11 cellular contexts compared by ENCODE assay signal in genomic region chr22:37559521-37559900, GRCh38. TPM values are rescaled to one million over a fixed set of nuclear protein-coding genes. Genes with fewer than 3 reads are reported as not detected.
DNase-seq lines count a peak whose midpoint lies in the region; ATAC-seq and TF ChIP-seq lines count a peak whose summit lies in the region.
"Had no signal": no experiment of that assay in that cellular context is flagged by ENCODE, and none has a peak within 500 bp of the region (broad histone marks: within the 10 kb centered on the region; RNA-seq: fewer than 3 reads in every experiment).

No MANE protein-coding gene starts in this region.

- ATAC-seq in right lobe of liver: no peak
- no peak for ATAC-seq in stimulated activated effector memory CD8-positive, alpha-beta T cell treated with anti-CD3 and anti-CD28 coated beads, Interleukin-12 subunit alpha, Interleukin-12 subunit beta, amount 100 ng/mL, for 72 hours
- ATAC-seq in HG03039 (IDR thresholded peaks at IDR 0.05; ENCODE audit: unreplicated experiment): no peak
- ATAC-seq in HG02798 (IDR thresholded peaks at IDR 0.05; ENCODE audit: poor library complexity, unreplicated experiment): no peak
- no peak for ATAC-seq in GM19328 (IDR thresholded peaks at IDR 0.05; ENCODE audit: unreplicated experiment)

- H3K4me1 ChIP-seq in right lobe of liver: peaks cover 0 to 59% (median 30%) of the 10 kb centered on the region in 4 donors

- no peak for TF ChIP-seq POLR2A in right lobe of liver (IDR thresholded peaks at IDR 0.05)

- peak overlapping the region; percentile 95 to 99 (median 95) for H3K27ac ChIP-seq in right lobe of liver

- POLR2A ChIA-PET in MCF 10A (lab: Yijun Ruan, JAX): interaction anchor here (8.6 kb wide), 1 partner anchor 16 kb away, joined by 194 read pairs; no protein-coding TSS in a partner anchor

- no peaks in the 10 kb centered on the region for H3K27me3 Mint-ChIP-seq in MCF 10A (ENCODE audit: insufficient read depth, unreplicated experiment)

- DNase-seq in HFF-Myc (ENCODE audit: extremely low read depth, low read depth) (no peak), MCF 10A (ENCODE audit: unreplicated experiment) (no peak), right lobe of liver (no peak), hepatic stellate cell (ENCODE audit: low spot score) (no peak)
- no peak for DNase-seq in stimulated activated effector memory CD8-positive, alpha-beta T cell treated with anti-CD3 and anti-CD28 coated beads, Interleukin-12 subunit alpha, Interleukin-12 subunit beta, amount 100 ng/mL, for 72 hours (ENCODE audit: low spot score in 2 of 2)

- BruUV-seq in MCF 10A (replicated peaks; lab: Mats Ljungman, UMichigan): no TSS peak

- WGBS in right lobe of liver (ENCODE audit: insufficient coverage, low coverage, low lambda C conversion rate, missing lambda C conversion rate): 0% methylated on average over 1 of the region's 6 CpGs

- H3K4me3 ChIP-seq in HFF-Myc (replicated peaks; ENCODE audit: low read depth, low read length) (peak overlapping the region; percentile 41), right lobe of liver (peak overlapping the region; percentile 38 to 84 (median 48))

- no peaks in the 10 kb centered on the region for H3K9me3 Mint-ChIP-seq in MCF 10A (ENCODE audit: unreplicated experiment)
- no peaks in the 10 kb centered on the region for H3K9me3 Mint-ChIP-seq in stimulated activated effector memory CD8-positive, alpha-beta T cell treated with anti-CD3 and anti-CD28 coated beads, Interleukin-12 subunit alpha, Interleukin-12 subunit beta, amount 100 ng/mL, for 72 hours

- CTCF ChIA-PET in MCF 10A (lab: Yijun Ruan, JAX): interaction anchor here (15.3 kb wide), 1 partner anchor 14 kb away, joined by 667 read pairs; no protein-coding TSS in a partner anchor

- H3K27ac Mint-ChIP-seq in MCF 10A (ENCODE audit: low read depth, unreplicated experiment): peak overlapping the region; percentile 31
- H3K27ac Mint-ChIP-seq in stimulated activated effector memory CD8-positive, alpha-beta T cell treated with anti-CD3 and anti-CD28 coated beads, Interleukin-12 subunit alpha, Interleukin-12 subunit beta, amount 100 ng/mL, for 72 hours: no peak overlapping the region

- H3K36me3 Mint-ChIP-seq in MCF 10A (ENCODE audit: insufficient read depth, unreplicated experiment): peaks cover 17% of the 10 kb centered on the region
- peaks cover 5% of the 10 kb centered on the region for H3K36me3 Mint-ChIP-seq in stimulated activated effector memory CD8-positive, alpha-beta T cell treated with anti-CD3 and anti-CD28 coated beads, Interleukin-12 subunit alpha, Interleukin-12 subunit beta, amount 100 ng/mL, for 72 hours

- no peaks in the 10 kb centered on the region for H3K36me3 ChIP-seq in right lobe of liver

- H3K4me3 Mint-ChIP-seq in MCF 10A (ENCODE audit: unreplicated experiment): peak overlapping the region; percentile 81
- H3K4me3 Mint-ChIP-seq in stimulated activated effector memory CD8-positive, alpha-beta T cell treated with anti-CD3 and anti-CD28 coated beads, Interleukin-12 subunit alpha, Interleukin-12 subunit beta, amount 100 ng/mL, for 72 hours: peak overlapping the region; percentile 74

- TF ChIP-seq CTCF in HFF-Myc (IDR thresholded peaks at IDR 0.05; ENCODE audit: low read depth, low read length, missing control alignments) (no peak), MCF 10A (IDR thresholded peaks at IDR 0.05; ENCODE audit: unreplicated experiment) (no peak), right lobe of liver (IDR thresholded peaks at IDR 0.05) (no peak)

- no peaks in the 10 kb centered on the region for H3K27me3 ChIP-seq in right lobe of liver

- intact Hi-C loops in MCF 10A (cut with micrococcal nuclease): no loop called here
- intact Hi-C loops in right lobe of liver (cut with DNase I): no loop called here

- H3K4me1 Mint-ChIP-seq in MCF 10A (ENCODE audit: insufficient read depth, unreplicated experiment): peaks cover 26% of the 10 kb centered on the region
- H3K4me1 Mint-ChIP-seq in stimulated activated effector memory CD8-positive, alpha-beta T cell treated with anti-CD3 and anti-CD28 coated beads, Interleukin-12 subunit alpha, Interleukin-12 subunit beta, amount 100 ng/mL, for 72 hours: peaks cover 35% of the 10 kb centered on the region

- no peaks in the 10 kb centered on the region for H3K9me3 ChIP-seq in right lobe of liver

RNA-seq across cellular contexts. Expression of gene CDC42EP1, which starts 0.8 kb away (rescaled TPM):
- total RNA-seq in MCF 10A (2022) (86.0 and 148 TPM in 2 replicates), right lobe of liver (100 to 1,000 TPM in 1 of 6 experiments, 10 to 100 TPM in 5; 29.2 to 117 (median 68.0) TPM)

RNA-seq across cellular contexts. Expression of gene LGALS2, which starts 20.4 kb away (rescaled TPM):
- total RNA-seq in MCF 10A (2022) (not detected in 2 replicates), right lobe of liver (under 1 TPM in 1 of 6 experiments, not detected in 5; 0.64 TPM)
- total RNA-seq: H4, LHCN-M2, RPMI7951 had no signal

RNA-seq across cellular contexts. Expression of gene CARD10, which starts 40.3 kb away (rescaled TPM):
- total RNA-seq in MCF 10A (2022): 20.6 and 22.7 TPM in 2 replicates
- total RNA-seq in right lobe of liver: 10 to 100 TPM in 5 of 6 experiments, 1 to 10 TPM in 1; 9.0 to 27.8 (median 14.2) TPM

RNA-seq across cellular contexts. Expression of gene GGA1, which starts 49.1 kb away (rescaled TPM):
- total RNA-seq in MCF 10A (2022) (52.7 and 59.1 TPM in 2 replicates), right lobe of liver (10 to 100 TPM; 18.4 to 27.3 (median 24.1) TPM)
